Comparison of ENCODE assay signal across 18 cellular contexts in genomic region chr1:175512637-175513412, GRCh38.
"Had no signal": no experiment of that assay in that cellular context is flagged by ENCODE, and none has a peak within 500 bp of the region (broad histone marks: within the 10 kb centered on the region; RNA-seq: fewer than 3 reads in every experiment).

No MANE protein-coding gene starts in this region.

- H3K27ac ChIP-seq: epithelial cell of prostate, right atrium auricular region, upper lobe of left lung had no signal

- H3K27me3 ChIP-seq: right atrium auricular region, upper lobe of left lung had no signal

- H3K9me3 Mint-ChIP-seq: activated CD4-positive, alpha-beta T cell treated with anti-CD3 and anti-CD28 coated beads, Interleukin-2, amount 10 ng/mL, durations not matched to agents 7 days and 5 days; dendritic cell treated with granulocyte-macrophage colony-stimulating factor and Interleukin-4, amounts not matched to agents 40 ng/mL and 50 ng/mL, for 4 days; effector memory CD8-positive, alpha-beta T cell; T-helper 2 cell treated with Interferon-gamma antibody and Interleukin-4, amounts not matched to agents 5 μg/mL and 100 μg/mL, for 36 hours had no signal

- H3K4me3 Mint-ChIP-seq: activated CD4-positive, alpha-beta T cell treated with anti-CD3 and anti-CD28 coated beads, Interleukin-2, amount 10 ng/mL, durations not matched to agents 7 days and 5 days; activated naive CD8-positive, alpha-beta T cell treated with anti-CD3 and anti-CD28 coated beads, Interleukin-2, amount 10 ng/mL, durations not matched to agents 7 days and 5 days; dendritic cell treated with granulocyte-macrophage colony-stimulating factor and Interleukin-4, amounts not matched to agents 40 ng/mL and 50 ng/mL, for 4 days; effector memory CD8-positive, alpha-beta T cell; nephron; T-helper 2 cell treated with Interferon-gamma antibody and Interleukin-4, amounts not matched to agents 5 μg/mL and 100 μg/mL, for 36 hours had no signal

- H3K4me3 ChIP-seq: right atrium auricular region, upper lobe of left lung had no signal

- ATAC-seq: effector memory CD8-positive, alpha-beta T cell had no signal

- H3K36me3 ChIP-seq: right atrium auricular region, upper lobe of left lung had no signal

- H3K9me3 ChIP-seq: upper lobe of left lung had no signal

- H3K27ac Mint-ChIP-seq: activated CD4-positive, alpha-beta T cell treated with anti-CD3 and anti-CD28 coated beads, Interleukin-2, amount 10 ng/mL, durations not matched to agents 7 days and 5 days; activated naive CD8-positive, alpha-beta T cell treated with anti-CD3 and anti-CD28 coated beads, Interleukin-2, amount 10 ng/mL, durations not matched to agents 7 days and 5 days; dendritic cell treated with granulocyte-macrophage colony-stimulating factor and Interleukin-4, amounts not matched to agents 40 ng/mL and 50 ng/mL, for 4 days; nephron; progenitor cell of endocrine pancreas; T-helper 2 cell treated with Interferon-gamma antibody and Interleukin-4, amounts not matched to agents 5 μg/mL and 100 μg/mL, for 36 hours had no signal

- H3K36me3 Mint-ChIP-seq: activated naive CD8-positive, alpha-beta T cell treated with anti-CD3 and anti-CD28 coated beads, Interleukin-2, amount 10 ng/mL, durations not matched to agents 7 days and 5 days had no signal

- H3K4me1 Mint-ChIP-seq: activated CD4-positive, alpha-beta T cell treated with anti-CD3 and anti-CD28 coated beads, Interleukin-2, amount 10 ng/mL, durations not matched to agents 7 days and 5 days; nephron had no signal

- DNase-seq: activated CD4-positive, alpha-beta T cell treated with anti-CD3 and anti-CD28 coated beads, Interleukin-2, amount 10 ng/mL, durations not matched to agents 7 days and 5 days; activated naive CD8-positive, alpha-beta T cell treated with anti-CD3 and anti-CD28 coated beads, Interleukin-2, amount 10 ng/mL, durations not matched to agents 7 days and 5 days; cerebellar nuclear complex; effector memory CD8-positive, alpha-beta T cell; foreskin melanocyte; kidney glomerular epithelial cell; mesendoderm; nucleus accumbens; stimulated activated CD4-positive, alpha-beta T cell treated with anti-CD3 and anti-CD28 coated beads, Interleukin-15, amount 100 ng/mL, for 24 hours; stimulated activated CD4-positive, alpha-beta T cell treated with anti-CD3 and anti-CD28 coated beads, Interleukin-4, amount 100 ng/mL, for 1 hour; stimulated activated naive CD4-positive, alpha-beta T cell treated with Interleukin-2 at 50 U/mL for 16 hours; upper lobe of left lung had no signal
